1 cellular context compared by ENCODE assay signal in the genomic region with DNA sequence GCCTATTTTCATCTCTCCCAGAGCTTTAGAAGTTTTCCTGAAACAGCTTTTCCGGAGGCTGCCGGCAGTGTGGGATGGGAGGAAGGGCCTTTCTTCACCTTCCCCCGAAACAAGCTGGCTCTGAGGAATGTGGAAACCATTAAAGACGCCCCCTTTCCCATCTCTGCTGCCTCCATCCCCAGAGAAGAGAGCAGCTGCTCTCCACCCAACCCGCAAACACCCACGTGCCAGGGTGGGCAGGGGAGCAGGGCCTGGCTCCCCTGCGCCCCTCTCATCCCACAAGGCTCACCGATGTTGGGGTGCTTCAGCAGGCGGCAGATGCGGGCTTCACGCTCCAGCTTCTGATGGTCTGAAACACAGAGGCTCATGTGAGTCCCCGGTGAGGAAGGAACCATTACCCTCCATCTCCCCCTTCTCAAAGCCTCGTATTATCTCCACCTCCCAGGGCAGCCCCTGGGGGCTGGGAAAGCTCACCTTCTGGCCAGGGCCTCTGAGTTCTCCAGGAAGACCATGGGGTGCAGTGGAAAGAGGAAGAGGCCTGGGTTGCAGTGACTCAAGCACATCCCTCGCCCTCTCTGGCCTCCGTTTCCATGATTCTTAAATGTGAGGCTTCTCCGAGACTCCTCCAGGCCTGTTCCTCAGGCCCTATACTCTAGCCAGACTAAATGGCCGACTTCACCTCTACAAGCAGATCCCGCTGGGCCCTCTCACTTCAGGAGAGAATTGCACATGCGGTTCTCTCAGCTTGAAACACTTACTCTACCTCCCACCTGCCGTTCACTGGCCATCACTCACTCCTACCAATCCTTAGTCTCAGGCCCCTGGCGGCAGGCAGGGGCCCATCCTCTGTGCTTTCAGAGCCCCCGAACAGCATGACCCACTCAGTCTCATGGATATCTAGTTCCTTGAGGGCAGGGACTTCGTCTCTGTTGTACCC.
TF ChIP-seq lines count a peak whose summit lies in the region.

No MANE protein-coding gene starts in this region.

TF ChIP-seq in IMR-90, 13 proteins besides CTCF, POLR2A, EP300 and RAD21:
- no peak for TF ChIP-seq FOS (IDR thresholded peaks at IDR 0.05; ENCODE audit: low read depth, low read length)
- no peak for TF ChIP-seq RCOR1 (IDR thresholded peaks at IDR 0.05; ENCODE audit: insufficient replicate concordance, low read length)
- no peak for TF ChIP-seq CEBPB (IDR thresholded peaks at IDR 0.05; ENCODE audit: low read depth, low read length)
- no peak for TF ChIP-seq BHLHE40 (IDR thresholded peaks at IDR 0.05; ENCODE audit: low read depth, low read length)
- no peak for TF ChIP-seq USF2 (IDR thresholded peaks at IDR 0.05; ENCODE audit: low read depth, low read length)
- no peak for TF ChIP-seq NFE2L2 (IDR thresholded peaks at IDR 0.05; ENCODE audit: low read depth, low read length)
- TF ChIP-seq RFX5 (IDR thresholded peaks at IDR 0.05; ENCODE audit: low read depth, low read length): no peak
- TF ChIP-seq MXI1 (IDR thresholded peaks at IDR 0.05; ENCODE audit: borderline replicate concordance, low read depth, low read length): no peak
- no peak for TF ChIP-seq CHD1 (IDR thresholded peaks at IDR 0.05; ENCODE audit: low read depth, low read length)
- no peak for TF ChIP-seq SMC3 (IDR thresholded peaks at IDR 0.05; ENCODE audit: low read depth, low read length)
- TF ChIP-seq MAZ (IDR thresholded peaks at IDR 0.05; ENCODE audit: borderline replicate concordance, low read depth, low read length): no peak
